Comparison of ENCODE assay signal across 9 cellular contexts in the genomic region with DNA sequence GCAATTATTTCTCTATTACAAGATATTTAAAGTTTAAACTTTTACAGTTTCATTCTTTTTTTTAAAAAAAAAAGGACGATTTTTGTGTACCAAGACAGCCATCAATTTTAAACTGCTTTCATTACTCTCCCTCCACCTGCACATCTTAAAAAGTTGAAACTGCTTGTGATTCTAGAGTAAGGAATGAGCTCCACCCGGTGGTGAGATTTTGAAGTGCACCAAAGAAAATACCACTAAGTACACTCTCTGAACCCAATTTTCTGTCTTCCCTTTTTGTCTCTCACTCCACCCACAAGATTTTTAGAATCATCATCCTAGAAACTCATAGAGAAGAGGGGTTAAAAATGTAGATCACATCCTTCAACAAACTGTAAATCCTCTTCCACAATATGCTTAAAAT.
DNase-seq lines count a peak whose midpoint lies in the region; ATAC-seq, FAIRE-seq and TF ChIP-seq lines count a peak whose summit lies in the region.
"Had no signal": no experiment of that assay in that cellular context is flagged by ENCODE, and none has a peak within 500 bp of the region (broad histone marks: within the 10 kb centered on the region; RNA-seq: fewer than 3 reads in every experiment).

No MANE protein-coding gene starts in this region.

- no peaks in the 10 kb centered on the region for H3K36me3 Mint-ChIP-seq in T-cell

- H3K27ac ChIP-seq in colonic mucosa, result no peak overlapping the region
- H3K27ac ChIP-seq in thoracic aorta, result no peak overlapping the region

- CTCF ChIA-PET in T-cell (lab: Charles Lee), result interaction anchor here (0.6 to 1.1 kb wide), 5 partner anchors 10 to 121 kb away, joined by 3 to 6 read pairs (median 3); no protein-coding TSS in a partner anchor

- no peaks in the 10 kb centered on the region for H3K9me3 ChIP-seq in colonic mucosa
- H3K9me3 ChIP-seq in thoracic aorta, result no peaks in the 10 kb centered on the region

- H3K27me3 Mint-ChIP-seq in T-cell, result peaks cover 0 to 25% of the 10 kb centered on the region in 2 donors

- H3K9me3 Mint-ChIP-seq in T-cell, result no peaks in the 10 kb centered on the region

- H3K4me3 ChIP-seq in colonic mucosa, result no peak overlapping the region
- H3K4me3 ChIP-seq in thoracic aorta, result no peak overlapping the region

- ATAC-seq in GM19467 (IDR thresholded peaks at IDR 0.05; ENCODE audit: unreplicated experiment) (peak; percentile 70), T-cell (replicated peaks in 1 of 4) (no peak), thoracic aorta (ENCODE audit: insufficient number of reproducible peaks, low FRiP score, low read depth) (no peak), GM18511 (IDR thresholded peaks at IDR 0.05; ENCODE audit: unreplicated experiment) (no peak)
- ATAC-seq: T-helper 17 cell had no signal

- POLR2A ChIA-PET in T-cell (lab: Charles Lee), result no interaction called here

- H3K27ac Mint-ChIP-seq in T-cell, result no peak overlapping the region
- H3K27ac Mint-ChIP-seq: T-helper 17 cell had no signal

- no peaks in the 10 kb centered on the region for H3K4me1 Mint-ChIP-seq in T-cell

- intact Hi-C loops in colonic mucosa (cut with DNase I), result no loop called here

- H3K4me1 ChIP-seq in colonic mucosa (no peaks in the 10 kb centered on the region), thoracic aorta (ENCODE audit: control insufficient read depth in 1 of 2, low read depth in 2 of 2) (no peaks in the 10 kb centered on the region)

- no peak for DNase-seq in D721Med (ENCODE audit: insufficient read length, low spot score)
- peak; percentile 53 for DNase-seq in MV-4-11 (lab: John Stamatoyannopoulos, UW)
- peak in 18 of 34 experiments; percentile 0 to 31 (median 13) for DNase-seq in T-cell
- DNase-seq in colonic mucosa, result peak; percentile 64
- peak; percentile 46 to 60 for DNase-seq in lung microvascular endothelial cell (ENCODE audit: low read depth in 2 of 2)
- no peak for DNase-seq in thoracic aorta (ENCODE audit: low spot score)

- H3K36me3 ChIP-seq in colonic mucosa (no peaks in the 10 kb centered on the region), thoracic aorta (no peaks in the 10 kb centered on the region)

- peak; percentile 53 for TF ChIP-seq CTCF in D721Med (IDR thresholded peaks at IDR 0.05; ENCODE audit: insufficient read depth, missing control alignments)
- peak; percentile 63 for TF ChIP-seq CTCF in colonic mucosa (IDR thresholded peaks at IDR 0.05)
- peak; percentile 57 for TF ChIP-seq CTCF in thoracic aorta (IDR thresholded peaks at IDR 0.05)

- H3K9ac ChIP-seq in colonic mucosa (ENCODE audit: low read depth in 2 of 2, low read length in 2 of 2), result no peak overlapping the region

- H3K4me3 Mint-ChIP-seq in T-cell, result no peak overlapping the region
- H3K4me3 Mint-ChIP-seq: T-helper 17 cell had no signal

- no peaks in the 10 kb centered on the region for H3K27me3 ChIP-seq in colonic mucosa
- no peaks in the 10 kb centered on the region for H3K27me3 ChIP-seq in thoracic aorta (replicated peaks; ENCODE audit: insufficient read depth)

- no peak for FAIRE-seq in D721Med (lab: Jason Lieb, UNC)

Comparison
In these comparisons a context has a peak if more than half of its experiments do, and no peak if none do; other contexts are left out.
1. DNase-seq: peak in MV-4-11 (single experiment), T-cell (18 of 34), colonic mucosa (single experiment) and lung microvascular endothelial cell (2 of 2); none in D721Med (single experiment) and thoracic aorta (single experiment).
2. Peak in every context shown above with its lines, with median percentiles within 50 percentile points of each other: CTCF ChIP-seq.